In genomic region chr6:135664527-135664926, GRCh38 we compare ENCODE assay signal across 1 cellular context.
TF ChIP-seq lines count a peak whose summit lies in the region.

No MANE protein-coding gene starts in this region.

TF ChIP-seq in SK-N-SH, 30 proteins besides CTCF, POLR2A, EP300 and RAD21 (continued from another document):
- no peak for TF ChIP-seq NFIC (IDR thresholded peaks at IDR 0.05; ENCODE audit: borderline replicate concordance)
- no peak for TF ChIP-seq ELF1 (IDR thresholded peaks at IDR 0.05)
- TF ChIP-seq IRF3 (IDR thresholded peaks at IDR 0.05; ENCODE audit: low read depth, low read length) = no peak
- no peak for TF ChIP-seq NRF1 (IDR thresholded peaks at IDR 0.05; ENCODE audit: low read depth, low read length)
- TF ChIP-seq FOSL2 (IDR thresholded peaks at IDR 0.05; ENCODE audit: borderline replicate concordance, low read depth) = no peak
- no peak for TF ChIP-seq EZH2phosphoT487 (IDR thresholded peaks at IDR 0.05; ENCODE audit: borderline replicate concordance, low read depth)
- no peak for TF ChIP-seq FOXM1 (IDR thresholded peaks at IDR 0.05; ENCODE audit: low read depth)
- no peak for TF ChIP-seq TCF12 (IDR thresholded peaks at IDR 0.05)
- TF ChIP-seq REST (IDR thresholded peaks at IDR 0.05; ENCODE audit: low read depth, low read length) = no peak
- TF ChIP-seq SMC3 (IDR thresholded peaks at IDR 0.05; ENCODE audit: low read depth, low read length) = no peak
